14 cellular contexts compared by ENCODE assay signal in genomic region chr9:83966209-83966582, GRCh38. TPM values are rescaled to one million over a fixed set of nuclear protein-coding genes. Genes with fewer than 3 reads are reported as not detected.
DNase-seq lines count a peak whose midpoint lies in the region; ATAC-seq and TF ChIP-seq lines count a peak whose summit lies in the region.
"Had no signal": no experiment of that assay in that cellular context is flagged by ENCODE, and none has a peak within 500 bp of the region (broad histone marks: within the 10 kb centered on the region; RNA-seq: fewer than 3 reads in every experiment).

No MANE protein-coding gene starts in this region.

- H3K4me3 ChIP-seq in HUES48 (ENCODE audit: low read depth, low read length): no peak overlapping the region
- H3K4me3 ChIP-seq: left lung, SJSA1 had no signal

- peaks cover 0 to 2% (median 0%) of the 10 kb centered on the region in 5 experiments for H3K9me3 Mint-ChIP-seq in brain
- H3K9me3 Mint-ChIP-seq in natural killer cell: no peaks in the 10 kb centered on the region

- DNase-seq in DMS 273 (lab: John Stamatoyannopoulos, UW; ENCODE audit: unreplicated experiment): peak; percentile 78
- no peak for DNase-seq in DMS 273 treated with DMSO at 0.1 percent for 48 hours (lab: John Stamatoyannopoulos, UW)
- DNase-seq in natural killer cell: no peak
- no peak for DNase-seq in cerebellar cortex (ENCODE audit: low spot score)
- DNase-seq: 8988T; dermis blood vessel endothelial cell; left lung; MM.1S; stimulated activated CD4-positive, alpha-beta T cell treated with anti-CD3 and anti-CD28 coated beads, Interleukin-4, amount 100 ng/mL, for 4 hours had no signal

- intact Hi-C loops in natural killer cell (cut with micrococcal nuclease): no loop called here

- no peaks in the 10 kb centered on the region for H3K27me3 ChIP-seq in HUES48 (ENCODE audit: control insufficient read depth, insufficient read depth, low read length)
- H3K27me3 ChIP-seq: left lung, SJSA1 had no signal

- peaks cover 47% of the 10 kb centered on the region for H3K36me3 ChIP-seq in HUES48 (ENCODE audit: control insufficient read depth, insufficient read depth, low read length)

- peaks cover 51% of the 10 kb centered on the region for H3K36me3 Mint-ChIP-seq in brain
- peaks cover 34% of the 10 kb centered on the region for H3K36me3 Mint-ChIP-seq in natural killer cell

- H3K4me3 Mint-ChIP-seq in brain (no peak overlapping the region), natural killer cell (no peak overlapping the region)

- peak in 1 of 3 donors; percentile 19 for ATAC-seq in natural killer cell
- ATAC-seq in HG03439 (IDR thresholded peaks at IDR 0.05; ENCODE audit: unreplicated experiment): no peak
- ATAC-seq in GM18519 (IDR thresholded peaks at IDR 0.05; ENCODE audit: low FRiP score, unreplicated experiment): no peak
- ATAC-seq: left lung had no signal

- H3K27me3 Mint-ChIP-seq in brain: no peaks in the 10 kb centered on the region
- no peaks in the 10 kb centered on the region for H3K27me3 Mint-ChIP-seq in natural killer cell (ENCODE audit: low read depth in 2 of 2)

- no peak overlapping the region for H3K9ac ChIP-seq in HUES48 (ENCODE audit: low read depth, low read length)

- H3K4me1 Mint-ChIP-seq in brain (peaks cover 66% of the 10 kb centered on the region), natural killer cell (peaks cover 19 to 51% of the 10 kb centered on the region in 2 donors)

- no peaks in the 10 kb centered on the region for H3K4me1 ChIP-seq in HUES48 (ENCODE audit: control insufficient read depth, insufficient read depth, low read length)
- H3K4me1 ChIP-seq: left lung had no signal

- peak overlapping the region; percentile 11 for H3K27ac ChIP-seq in HUES48 (ENCODE audit: low read depth, low read length)
- H3K27ac ChIP-seq: left lung, SJSA1 had no signal

- H3K27ac Mint-ChIP-seq in brain: peak overlapping the region in 3 of 5 experiments; percentile 12 to 88 (median 28)
- peak overlapping the region; percentile 55 to 78 for H3K27ac Mint-ChIP-seq in natural killer cell

- no peaks in the 10 kb centered on the region for H3K9me3 ChIP-seq in HUES48 (ENCODE audit: control insufficient read depth, insufficient read depth, low read length)
- H3K9me3 ChIP-seq: left lung, SJSA1 had no signal

- no peak for TF ChIP-seq CTCF in brain (conservative IDR thresholded peaks at IDR 0.05)
- TF ChIP-seq CTCF in natural killer cell (IDR thresholded peaks at IDR 0.05): no peak

RNA-seq across cellular contexts. Expression of gene HNRNPK, which starts 13.8 kb away (rescaled TPM):
- polyA plus RNA-seq in brain (ENCODE audit: insufficient read depth, low read depth, low replicate concordance): 644 TPM
- total RNA-seq in natural killer cell: 100 to 1,000 TPM; 703 to 872 (median 771) TPM

RNA-seq across cellular contexts. Expression of gene RMI1, which starts 14.4 kb away (rescaled TPM):
- 7.6 TPM for polyA plus RNA-seq in brain (ENCODE audit: insufficient read depth, low read depth, low replicate concordance)
- 1 to 10 TPM; 2.8 to 5.4 (median 3.0) TPM for total RNA-seq in natural killer cell

RNA-seq across cellular contexts. Expression of gene KIF27, which starts 45.0 kb away (rescaled TPM):
- polyA plus RNA-seq in brain (ENCODE audit: insufficient read depth, low read depth, low replicate concordance): 1.9 TPM
- total RNA-seq in natural killer cell: 1 to 10 TPM; 4.0 to 7.7 (median 4.6) TPM
